In the genomic region with DNA sequence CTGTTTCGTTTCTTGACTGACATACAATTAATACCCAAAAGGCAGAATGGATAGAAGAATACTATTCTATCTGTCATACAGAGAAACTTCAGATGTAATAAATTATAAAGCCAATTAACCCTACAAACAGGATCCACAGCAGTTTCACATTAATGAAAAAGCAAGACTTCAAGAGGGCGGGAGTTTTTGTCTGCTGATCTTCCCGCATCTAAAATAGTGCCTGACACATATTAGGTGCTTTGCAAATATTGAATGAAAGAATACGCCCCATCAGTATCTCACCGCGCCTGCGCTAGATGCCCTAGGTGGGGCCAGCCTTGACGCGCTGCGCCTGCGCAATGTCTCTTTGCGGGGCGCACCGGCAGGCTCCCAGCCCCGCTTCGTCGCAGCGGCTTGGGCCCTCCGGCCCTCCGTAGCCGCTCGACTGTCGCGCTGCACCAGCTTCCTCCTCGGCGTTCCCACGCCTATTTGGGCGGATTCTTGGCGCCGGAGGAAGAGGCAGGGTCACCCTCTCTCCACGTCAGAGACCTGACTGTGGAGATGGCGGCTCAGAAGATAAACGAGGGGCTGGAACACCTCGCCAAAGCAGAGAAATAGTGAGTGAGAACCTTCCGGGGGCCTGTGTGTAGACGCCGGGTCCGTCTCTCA, we compare ENCODE assay signal across 8 cellular contexts. TPM values are rescaled to one million over a fixed set of nuclear protein-coding genes. Genes with fewer than 3 reads are reported as not detected.
DNase-seq lines count a peak whose midpoint lies in the region; ATAC-seq and TF ChIP-seq lines count a peak whose summit lies in the region.

A gene (plus strand): TSS at position 465 of the 648 bp plus-strand sequence. CDS start 76 bp downstream, at position 541.

- peak; percentile 55 for ATAC-seq in GM21526 (IDR thresholded peaks at IDR 0.05; ENCODE audit: low FRiP score, unreplicated experiment)
- peak; percentile 97 for ATAC-seq in mucosa of descending colon

- peak; percentile 97 for DNase-seq in DMS 273 (lab: John Stamatoyannopoulos, UW; ENCODE audit: unreplicated experiment)
- peak; percentile 92 for DNase-seq in HuH-7.5 (ENCODE audit: low spot score)
- peak; percentile 39 for DNase-seq in OCI-M2 (lab: John Stamatoyannopoulos, UW; ENCODE audit: unreplicated experiment)
- peak; percentile 79 for DNase-seq in activated T-cell treated with anti-CD3 and anti-CD28 coated beads for 4 hours
- peak; percentile 80 for DNase-seq in epithelial cell of prostate (ENCODE audit: low read depth, low spot score)
- peak; percentile 88 to 95 (median 94) for DNase-seq in mucosa of descending colon
- DNase-seq in stimulated activated CD8-positive, alpha-beta memory T cell treated with anti-CD3 and anti-CD28 coated beads, Interleukin-4, amount 100 ng/mL, for 24 hours (ENCODE audit: low read depth), result peak; percentile 86

- no peaks in the 10 kb centered on the region for H3K36me3 ChIP-seq in mucosa of descending colon (ENCODE audit: low read depth)

- no peak for TF ChIP-seq CTCF in mucosa of descending colon (IDR thresholded peaks at IDR 0.05)

- H3K9me3 ChIP-seq in mucosa of descending colon, result no peaks in the 10 kb centered on the region

- H3K4me3 ChIP-seq in mucosa of descending colon, result peak within 1 kb of the TSS; percentile 96

- intact Hi-C loops in mucosa of descending colon (cut with DNase I, micrococcal nuclease), result loop anchor here in 1 of 2 donors (10.0 kb wide), 1 partner anchor 521 kb away; no protein-coding TSS in a partner anchor

- H3K4me1 ChIP-seq in mucosa of descending colon (ENCODE audit: low read depth), result peaks cover 20% of the 10 kb centered on the region

- peak within 1 kb of the TSS; percentile 81 for H3K27ac ChIP-seq in epithelial cell of prostate

RNA-seq across cellular contexts. Expression of the gene that starts here (rescaled TPM):
- total RNA-seq in mucosa of descending colon, result 10 to 100 TPM; 36.3 to 43.1 (median 38.1) TPM

Comparison
In these comparisons a context has a peak if more than half of its experiments do, and no peak if none do; other contexts are left out.
1. Peak in every context shown above with its lines: DNase-seq, ATAC-seq, H3K4me3 ChIP-seq and H3K27ac ChIP-seq.
2. DNase-seq: peak in every context shown above with its lines; median percentile 97 in DMS 273; 94 in mucosa of descending colon; 92 in HuH-7.5; 86 in stimulated activated CD8-positive, alpha-beta memory T cell treated with anti-CD3 and anti-CD28 coated beads, Interleukin-4, amount 100 ng/mL, for 24 hours; 80 in epithelial cell of prostate; 79 in activated T-cell treated with anti-CD3 and anti-CD28 coated beads for 4 hours; 39 in OCI-M2.